1 cellular context compared by ENCODE assay signal in genomic region chr1:91063403-91063802, GRCh38.
A peak's percentile ranks its signal among the peaks of the same experiment; 100 is the strongest.
TF ChIP-seq lines count a peak whose summit lies in the region.

No MANE protein-coding gene starts in this region.

TF ChIP-seq in GM12878, 131 proteins besides CTCF, POLR2A, EP300 and RAD21 (continued from another document):
- TF ChIP-seq RELB (IDR thresholded peaks at IDR 0.05; ENCODE audit: low read depth) = peak; percentile 61; the same call in 1 of the 2 replicates
- TF ChIP-seq ATF7 (IDR thresholded peaks at IDR 0.05; ENCODE audit: low read depth) = peak; percentile 29; the same call in 1 of the 2 replicates
- TF ChIP-seq IKZF1 (conservative IDR thresholded peaks at IDR 0.05) = peak; percentile 41; the same call in 1 of the 2 replicates
TF ChIP-seq in GM12878: peak in this region for 12; not testable (repeated sequence) for 119.
